ENCODE assay signal across 12 cellular contexts in genomic region chr11:111829185-111829968, GRCh38. TPM values are rescaled to one million over a fixed set of nuclear protein-coding genes. Genes with fewer than 3 reads are reported as not detected.
A peak's percentile ranks its signal among the peaks of the same experiment; 100 is the strongest.
DNase-seq lines count a peak whose midpoint lies in the region; ATAC-seq and TF ChIP-seq lines count a peak whose summit lies in the region.
"Had no signal": no experiment of that assay in that cellular context is flagged by ENCODE, and none has a peak within 500 bp of the region (broad histone marks: within the 10 kb centered on the region; RNA-seq: fewer than 3 reads in every experiment).

No MANE protein-coding gene starts in this region.

- ATAC-seq in GM18858 (IDR thresholded peaks at IDR 0.05; ENCODE audit: unreplicated experiment) = peak; percentile 68
- peak; percentile 75 for ATAC-seq in GM21447 (IDR thresholded peaks at IDR 0.05; ENCODE audit: unreplicated experiment)
- peak; percentile 73 for ATAC-seq in HG03135 (IDR thresholded peaks at IDR 0.05; ENCODE audit: unreplicated experiment)
- no peak for ATAC-seq in GM18505 (IDR thresholded peaks at IDR 0.05; ENCODE audit: unreplicated experiment)
- no peak for ATAC-seq in HG03521 (IDR thresholded peaks at IDR 0.05; ENCODE audit: unreplicated experiment)
- ATAC-seq: WTC11 had no signal

- peak; percentile 20 for DNase-seq in myocyte (ENCODE audit: low read depth)
- DNase-seq in dedifferentiated amniotic fluid mesenchymal stem cell (ENCODE audit: extremely low spot score) = no peak
- DNase-seq in ecto neural progenitor cell (ENCODE audit: low spot score) = no peak
- DNase-seq: Caco-2, immature natural killer cell, NCI-H2107 had no signal

- no peak for TF ChIP-seq POLR2A in GM18505 (IDR thresholded peaks at IDR 0.05; ENCODE audit: borderline replicate concordance, extremely low read depth, insufficient read depth, insufficient read length)

RNA-seq across cellular contexts. Expression of gene ALG9, which starts 42.0 kb away (rescaled TPM):
- total RNA-seq in myocyte = 27.8 and 33.0 TPM in 2 replicates
- polyA plus RNA-seq in myocyte (2012) = 20.6 TPM

RNA-seq across cellular contexts. Expression of gene FDXACB1, which starts 49.6 kb away (rescaled TPM):
- total RNA-seq in myocyte = 0.99 and 1.8 TPM in 2 replicates
- polyA plus RNA-seq in myocyte (2012) = 2.4 TPM

RNA-seq across cellular contexts. Expression of gene CFAP68, which starts 50.0 kb away (rescaled TPM):
- 25.7 and 33.1 TPM in 2 replicates for total RNA-seq in myocyte
- polyA plus RNA-seq in myocyte (2012) = 32.0 TPM

Comparison
In these comparisons a context has a peak if more than half of its experiments do, and no peak if none do; other contexts are left out.
1. ATAC-seq: peak in GM18858 (single experiment), GM21447 (single experiment) and HG03135 (single experiment); none in GM18505 (single experiment) and HG03521 (single experiment).